Comparison of ENCODE assay signal across 1 cellular context in the genomic region with DNA sequence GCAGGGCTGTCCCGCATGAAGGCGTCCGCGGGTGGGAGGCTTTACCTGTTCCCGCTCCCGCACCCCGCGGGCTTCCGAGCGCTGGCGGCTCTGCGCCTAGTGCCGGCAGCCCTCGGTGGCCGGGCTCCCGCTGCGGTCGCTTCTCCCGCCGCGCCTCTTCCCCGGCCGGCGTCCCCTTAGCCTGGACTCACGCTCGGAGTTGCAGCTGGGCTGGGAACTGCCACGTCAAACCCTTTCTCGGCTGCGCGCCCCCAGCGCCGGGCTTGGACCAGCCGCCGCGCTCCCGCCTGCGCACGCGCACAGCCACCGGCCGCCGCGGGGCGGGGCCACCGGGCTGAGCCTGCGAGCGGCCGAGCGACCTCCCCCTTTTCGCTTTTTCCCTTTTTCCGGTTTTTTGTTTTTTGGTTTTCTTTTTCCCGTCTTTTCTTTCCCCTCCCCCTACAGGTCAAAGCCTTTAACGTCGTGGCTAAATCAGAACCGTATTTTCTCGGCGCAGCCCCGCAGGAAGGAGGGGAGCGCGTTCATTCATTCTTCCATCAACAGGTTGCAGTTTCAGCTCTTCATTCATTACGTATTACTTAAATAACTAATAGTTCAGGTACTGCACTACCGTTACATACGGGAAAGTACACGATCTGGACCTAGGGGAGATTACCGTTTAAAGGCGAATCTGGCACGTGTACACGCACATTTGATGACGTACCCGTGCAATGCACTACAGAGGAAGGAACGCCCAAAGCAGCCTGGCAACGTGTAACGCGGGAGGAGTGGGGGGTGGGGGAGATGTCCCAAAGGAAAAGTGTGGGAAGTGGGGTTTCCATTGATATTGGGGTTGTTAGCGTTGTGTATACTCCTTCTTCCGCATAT.
TF ChIP-seq lines count a peak whose summit lies in the region.

A gene with protein sequence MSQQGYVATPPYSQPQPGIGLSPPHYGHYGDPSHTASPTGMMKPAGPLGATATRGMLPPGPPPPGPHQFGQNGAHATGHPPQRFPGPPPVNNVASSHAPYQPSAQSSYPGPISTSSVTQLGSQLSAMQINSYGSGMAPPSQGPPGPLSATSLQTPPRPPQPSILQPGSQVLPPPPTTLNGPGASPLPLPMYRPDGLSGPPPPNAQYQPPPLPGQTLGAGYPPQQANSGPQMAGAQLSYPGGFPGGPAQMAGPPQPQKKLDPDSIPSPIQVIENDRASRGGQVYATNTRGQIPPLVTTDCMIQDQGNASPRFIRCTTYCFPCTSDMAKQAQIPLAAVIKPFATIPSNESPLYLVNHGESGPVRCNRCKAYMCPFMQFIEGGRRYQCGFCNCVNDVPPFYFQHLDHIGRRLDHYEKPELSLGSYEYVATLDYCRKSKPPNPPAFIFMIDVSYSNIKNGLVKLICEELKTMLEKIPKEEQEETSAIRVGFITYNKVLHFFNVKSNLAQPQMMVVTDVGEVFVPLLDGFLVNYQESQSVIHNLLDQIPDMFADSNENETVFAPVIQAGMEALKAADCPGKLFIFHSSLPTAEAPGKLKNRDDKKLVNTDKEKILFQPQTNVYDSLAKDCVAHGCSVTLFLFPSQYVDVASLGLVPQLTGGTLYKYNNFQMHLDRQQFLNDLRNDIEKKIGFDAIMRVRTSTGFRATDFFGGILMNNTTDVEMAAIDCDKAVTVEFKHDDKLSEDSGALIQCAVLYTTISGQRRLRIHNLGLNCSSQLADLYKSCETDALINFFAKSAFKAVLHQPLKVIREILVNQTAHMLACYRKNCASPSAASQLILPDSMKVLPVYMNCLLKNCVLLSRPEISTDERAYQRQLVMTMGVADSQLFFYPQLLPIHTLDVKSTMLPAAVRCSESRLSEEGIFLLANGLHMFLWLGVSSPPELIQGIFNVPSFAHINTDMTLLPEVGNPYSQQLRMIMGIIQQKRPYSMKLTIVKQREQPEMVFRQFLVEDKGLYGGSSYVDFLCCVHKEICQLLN (minus strand): TSS at position 231 of the 867 bp plus-strand sequence. CDS start 2,430 bp downstream, outside the sequence.

TF ChIP-seq in K562, 482 proteins besides CTCF, POLR2A, EP300 and RAD21 (continued from another document and continues in another):
- TF ChIP-seq, protein P1, sequence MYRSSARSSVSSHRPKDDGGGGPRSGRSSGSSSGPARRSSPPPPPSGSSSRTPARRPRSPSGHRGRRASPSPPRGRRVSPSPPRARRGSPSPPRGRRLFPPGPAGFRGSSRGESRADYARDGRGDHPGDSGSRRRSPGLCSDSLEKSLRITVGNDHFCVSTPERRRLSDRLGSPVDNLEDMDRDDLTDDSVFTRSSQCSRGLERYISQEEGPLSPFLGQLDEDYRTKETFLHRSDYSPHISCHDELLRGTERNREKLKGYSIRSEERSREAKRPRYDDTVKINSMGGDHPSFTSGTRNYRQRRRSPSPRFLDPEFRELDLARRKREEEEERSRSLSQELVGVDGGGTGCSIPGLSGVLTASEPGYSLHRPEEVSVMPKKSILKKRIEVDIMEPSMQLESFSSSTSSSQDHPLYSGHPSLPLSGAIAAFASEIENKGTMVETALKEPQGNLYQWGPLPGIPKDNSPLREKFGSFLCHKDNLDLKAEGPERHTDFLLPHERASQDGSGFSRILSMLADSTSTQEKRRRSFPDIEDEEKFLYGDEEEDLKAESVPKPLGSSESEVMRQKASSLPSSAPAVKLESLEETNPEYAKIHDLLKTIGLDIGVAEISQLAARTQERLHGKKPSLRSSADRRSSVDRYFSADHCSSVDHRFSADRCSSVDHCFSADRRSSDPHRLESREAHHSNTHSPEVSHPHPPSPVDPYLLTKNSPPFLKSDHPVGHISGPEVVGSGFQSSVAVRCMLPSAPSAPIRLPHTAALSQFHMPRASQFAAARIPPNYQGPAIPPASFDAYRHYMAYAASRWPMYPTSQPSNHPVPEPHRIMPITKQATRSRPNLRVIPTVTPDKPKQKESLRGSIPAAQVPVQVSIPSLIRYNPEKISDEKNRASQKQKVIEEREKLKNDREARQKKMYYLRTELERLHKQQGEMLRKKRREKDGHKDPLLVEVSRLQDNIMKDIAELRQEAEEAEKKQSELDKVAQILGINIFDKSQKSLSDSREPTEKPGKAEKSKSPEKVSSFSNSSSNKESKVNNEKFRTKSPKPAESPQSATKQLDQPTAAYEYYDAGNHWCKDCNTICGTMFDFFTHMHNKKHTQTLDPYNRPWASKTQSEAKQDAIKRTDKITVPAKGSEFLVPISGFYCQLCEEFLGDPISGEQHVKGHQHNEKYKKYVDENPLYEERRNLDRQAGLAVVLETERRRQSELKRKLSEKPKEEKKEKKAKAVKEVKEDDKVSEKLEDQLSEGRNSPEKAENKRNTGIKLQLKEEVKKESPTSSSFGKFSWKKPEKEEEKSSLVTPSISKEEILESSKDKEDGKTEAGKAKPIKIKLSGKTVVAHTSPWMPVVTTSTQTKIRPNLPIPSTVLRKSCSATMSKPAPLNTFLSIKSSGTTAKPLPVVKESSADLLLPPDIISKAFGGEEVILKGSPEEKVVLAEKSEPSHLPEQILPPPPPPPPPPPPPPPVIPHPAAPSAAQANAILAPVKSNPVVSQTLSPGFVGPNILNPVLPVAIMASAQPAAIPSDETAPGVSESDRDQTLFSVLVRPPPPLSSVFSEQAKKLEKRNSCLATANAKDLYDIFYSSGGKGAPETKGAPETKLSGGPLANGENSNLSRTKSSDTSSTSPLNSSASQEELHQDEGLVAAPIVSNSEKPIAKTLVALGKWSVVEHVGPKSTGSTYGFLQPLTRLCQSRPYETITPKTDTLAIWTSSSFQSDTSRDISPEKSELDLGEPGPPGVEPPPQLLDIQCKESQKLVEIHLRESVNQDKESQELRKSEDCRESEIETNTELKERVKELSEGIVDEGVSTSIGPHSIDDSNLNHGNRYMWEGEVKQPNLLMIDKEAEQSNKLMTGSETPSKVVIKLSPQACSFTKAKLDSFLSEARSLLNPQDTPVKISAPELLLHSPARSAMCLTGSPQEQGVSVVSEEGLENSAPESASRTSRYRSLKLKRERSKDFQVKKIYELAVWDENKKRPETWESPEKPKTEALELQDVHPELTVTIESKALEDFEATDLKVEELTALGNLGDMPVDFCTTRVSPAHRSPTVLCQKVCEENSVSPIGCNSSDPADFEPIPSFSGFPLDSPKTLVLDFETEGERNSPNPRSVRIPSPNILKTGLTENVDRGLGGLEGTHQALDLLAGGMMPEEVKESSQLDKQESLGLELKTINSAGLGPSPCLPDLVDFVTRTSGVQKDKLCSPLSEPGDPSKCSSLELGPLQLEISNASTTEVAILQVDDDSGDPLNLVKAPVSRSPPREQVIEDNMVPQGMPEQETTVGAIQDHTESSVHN (IDR thresholded peaks at IDR 0.05; ENCODE audit: borderline replicate concordance in 1 of 2, low read depth in 1 of 2), result no peak
- TF ChIP-seq, protein P2, sequence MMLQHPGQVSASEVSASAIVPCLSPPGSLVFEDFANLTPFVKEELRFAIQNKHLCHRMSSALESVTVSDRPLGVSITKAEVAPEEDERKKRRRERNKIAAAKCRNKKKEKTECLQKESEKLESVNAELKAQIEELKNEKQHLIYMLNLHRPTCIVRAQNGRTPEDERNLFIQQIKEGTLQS (IDR thresholded peaks at IDR 0.05), result peak; percentile 47
- TF ChIP-seq, protein P2 (CRISPR knock-in tag; conservative IDR thresholded peaks at IDR 0.05), result 0 out of 2 replicates have a peak, but pooled peaks have one; percentile 47
- TF ChIP-seq, protein P3, sequence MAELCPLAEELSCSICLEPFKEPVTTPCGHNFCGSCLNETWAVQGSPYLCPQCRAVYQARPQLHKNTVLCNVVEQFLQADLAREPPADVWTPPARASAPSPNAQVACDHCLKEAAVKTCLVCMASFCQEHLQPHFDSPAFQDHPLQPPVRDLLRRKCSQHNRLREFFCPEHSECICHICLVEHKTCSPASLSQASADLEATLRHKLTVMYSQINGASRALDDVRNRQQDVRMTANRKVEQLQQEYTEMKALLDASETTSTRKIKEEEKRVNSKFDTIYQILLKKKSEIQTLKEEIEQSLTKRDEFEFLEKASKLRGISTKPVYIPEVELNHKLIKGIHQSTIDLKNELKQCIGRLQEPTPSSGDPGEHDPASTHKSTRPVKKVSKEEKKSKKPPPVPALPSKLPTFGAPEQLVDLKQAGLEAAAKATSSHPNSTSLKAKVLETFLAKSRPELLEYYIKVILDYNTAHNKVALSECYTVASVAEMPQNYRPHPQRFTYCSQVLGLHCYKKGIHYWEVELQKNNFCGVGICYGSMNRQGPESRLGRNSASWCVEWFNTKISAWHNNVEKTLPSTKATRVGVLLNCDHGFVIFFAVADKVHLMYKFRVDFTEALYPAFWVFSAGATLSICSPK (IDR thresholded peaks at IDR 0.05; ENCODE audit: borderline replicate concordance), result no peak
- no peak for TF ChIP-seq ZNF354B (CRISPR knock-in tag; IDR thresholded peaks at IDR 0.05)
- no peak for TF ChIP-seq PHB2 (IDR thresholded peaks at IDR 0.05; ENCODE audit: low read depth)
- TF ChIP-seq, protein P4, sequence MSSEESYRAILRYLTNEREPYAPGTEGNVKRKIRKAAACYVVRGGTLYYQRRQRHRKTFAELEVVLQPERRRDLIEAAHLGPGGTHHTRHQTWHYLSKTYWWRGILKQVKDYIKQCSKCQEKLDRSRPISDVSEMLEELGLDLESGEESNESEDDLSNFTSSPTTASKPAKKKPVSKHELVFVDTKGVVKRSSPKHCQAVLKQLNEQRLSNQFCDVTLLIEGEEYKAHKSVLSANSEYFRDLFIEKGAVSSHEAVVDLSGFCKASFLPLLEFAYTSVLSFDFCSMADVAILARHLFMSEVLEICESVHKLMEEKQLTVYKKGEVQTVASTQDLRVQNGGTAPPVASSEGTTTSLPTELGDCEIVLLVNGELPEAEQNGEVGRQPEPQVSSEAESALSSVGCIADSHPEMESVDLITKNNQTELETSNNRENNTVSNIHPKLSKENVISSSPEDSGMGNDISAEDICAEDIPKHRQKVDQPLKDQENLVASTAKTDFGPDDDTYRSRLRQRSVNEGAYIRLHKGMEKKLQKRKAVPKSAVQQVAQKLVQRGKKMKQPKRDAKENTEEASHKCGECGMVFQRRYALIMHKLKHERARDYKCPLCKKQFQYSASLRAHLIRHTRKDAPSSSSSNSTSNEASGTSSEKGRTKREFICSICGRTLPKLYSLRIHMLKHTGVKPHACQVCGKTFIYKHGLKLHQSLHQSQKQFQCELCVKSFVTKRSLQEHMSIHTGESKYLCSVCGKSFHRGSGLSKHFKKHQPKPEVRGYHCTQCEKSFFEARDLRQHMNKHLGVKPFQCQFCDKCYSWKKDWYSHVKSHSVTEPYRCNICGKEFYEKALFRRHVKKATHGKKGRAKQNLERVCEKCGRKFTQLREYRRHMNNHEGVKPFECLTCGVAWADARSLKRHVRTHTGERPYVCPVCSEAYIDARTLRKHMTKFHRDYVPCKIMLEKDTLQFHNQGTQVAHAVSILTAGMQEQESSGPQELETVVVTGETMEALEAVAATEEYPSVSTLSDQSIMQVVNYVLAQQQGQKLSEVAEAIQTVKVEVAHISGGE (CRISPR knock-in tag; IDR thresholded peaks at IDR 0.05), result no peak
- TF ChIP-seq RBM34 (IDR thresholded peaks at IDR 0.05; ENCODE audit: borderline replicate concordance, insufficient read depth, low read length), result no peak
- no peak for TF ChIP-seq ZNF431 (CRISPR knock-in tag; IDR thresholded peaks at IDR 0.05)
- 0 out of 2 replicates have a peak, but pooled peaks have one; percentile 52 for TF ChIP-seq SMARCA4 (IDR thresholded peaks at IDR 0.05)
- TF ChIP-seq DPF2 (IDR thresholded peaks at IDR 0.05), result peak; percentile 44; the same call in 1 of the 2 replicates
- TF ChIP-seq, protein P5, sequence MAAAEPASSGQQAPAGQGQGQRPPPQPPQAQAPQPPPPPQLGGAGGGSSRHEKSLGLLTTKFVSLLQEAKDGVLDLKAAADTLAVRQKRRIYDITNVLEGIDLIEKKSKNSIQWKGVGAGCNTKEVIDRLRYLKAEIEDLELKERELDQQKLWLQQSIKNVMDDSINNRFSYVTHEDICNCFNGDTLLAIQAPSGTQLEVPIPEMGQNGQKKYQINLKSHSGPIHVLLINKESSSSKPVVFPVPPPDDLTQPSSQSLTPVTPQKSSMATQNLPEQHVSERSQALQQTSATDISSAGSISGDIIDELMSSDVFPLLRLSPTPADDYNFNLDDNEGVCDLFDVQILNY (CRISPR knock-in tag; IDR thresholded peaks at IDR 0.05), result no peak; the same call in 1 of the 2 replicates
- no peak for TF ChIP-seq DMBX1 (CRISPR knock-in tag; IDR thresholded peaks at IDR 0.05; ENCODE audit: borderline replicate concordance)
- TF ChIP-seq MEF2A (IDR thresholded peaks at IDR 0.05; ENCODE audit: control insufficient read depth, low read depth, low read length), result no peak
- no peak for TF ChIP-seq PURB (CRISPR knock-in tag; IDR thresholded peaks at IDR 0.05; ENCODE audit: low read depth)
- peak; percentile 55 for TF ChIP-seq KDM5B (IDR thresholded peaks at IDR 0.05; ENCODE audit: insufficient replicate concordance, low read depth, low read length)
- TF ChIP-seq ZNF212 (CRISPR knock-in tag; IDR thresholded peaks at IDR 0.05), result no peak
- TF ChIP-seq BHLHE40 (IDR thresholded peaks at IDR 0.05; ENCODE audit: low read length), result peak; percentile 89
- no peak for TF ChIP-seq JUNB (CRISPR knock-in tag; conservative IDR thresholded peaks at IDR 0.05)
- TF ChIP-seq KDM4B (IDR thresholded peaks at IDR 0.05; ENCODE audit: borderline replicate concordance in 2 of 2, low read depth in 1 of 2), result no peak
- TF ChIP-seq, protein P6, sequence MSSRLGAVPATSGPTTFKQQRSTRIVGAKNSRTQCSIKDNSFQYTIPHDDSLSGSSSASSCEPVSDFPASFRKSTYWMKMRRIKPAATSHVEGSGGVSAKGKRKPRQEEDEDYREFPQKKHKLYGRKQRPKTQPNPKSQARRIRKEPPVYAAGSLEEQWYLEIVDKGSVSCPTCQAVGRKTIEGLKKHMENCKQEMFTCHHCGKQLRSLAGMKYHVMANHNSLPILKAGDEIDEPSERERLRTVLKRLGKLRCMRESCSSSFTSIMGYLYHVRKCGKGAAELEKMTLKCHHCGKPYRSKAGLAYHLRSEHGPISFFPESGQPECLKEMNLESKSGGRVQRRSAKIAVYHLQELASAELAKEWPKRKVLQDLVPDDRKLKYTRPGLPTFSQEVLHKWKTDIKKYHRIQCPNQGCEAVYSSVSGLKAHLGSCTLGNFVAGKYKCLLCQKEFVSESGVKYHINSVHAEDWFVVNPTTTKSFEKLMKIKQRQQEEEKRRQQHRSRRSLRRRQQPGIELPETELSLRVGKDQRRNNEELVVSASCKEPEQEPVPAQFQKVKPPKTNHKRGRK (tag; IDR thresholded peaks at IDR 0.05), result peak; percentile 48; the same call in 1 of the 2 replicates
- TF ChIP-seq, protein P7, sequence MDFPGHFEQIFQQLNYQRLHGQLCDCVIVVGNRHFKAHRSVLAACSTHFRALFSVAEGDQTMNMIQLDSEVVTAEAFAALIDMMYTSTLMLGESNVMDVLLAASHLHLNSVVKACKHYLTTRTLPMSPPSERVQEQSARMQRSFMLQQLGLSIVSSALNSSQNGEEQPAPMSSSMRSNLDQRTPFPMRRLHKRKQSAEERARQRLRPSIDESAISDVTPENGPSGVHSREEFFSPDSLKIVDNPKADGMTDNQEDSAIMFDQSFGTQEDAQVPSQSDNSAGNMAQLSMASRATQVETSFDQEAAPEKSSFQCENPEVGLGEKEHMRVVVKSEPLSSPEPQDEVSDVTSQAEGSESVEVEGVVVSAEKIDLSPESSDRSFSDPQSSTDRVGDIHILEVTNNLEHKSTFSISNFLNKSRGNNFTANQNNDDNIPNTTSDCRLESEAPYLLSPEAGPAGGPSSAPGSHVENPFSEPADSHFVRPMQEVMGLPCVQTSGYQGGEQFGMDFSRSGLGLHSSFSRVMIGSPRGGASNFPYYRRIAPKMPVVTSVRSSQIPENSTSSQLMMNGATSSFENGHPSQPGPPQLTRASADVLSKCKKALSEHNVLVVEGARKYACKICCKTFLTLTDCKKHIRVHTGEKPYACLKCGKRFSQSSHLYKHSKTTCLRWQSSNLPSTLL (IDR thresholded peaks at IDR 0.05), result no peak
- no peak for TF ChIP-seq EHMT2 (IDR thresholded peaks at IDR 0.05)
